Comparison of ENCODE assay signal across 30 cellular contexts in the genomic region with DNA sequence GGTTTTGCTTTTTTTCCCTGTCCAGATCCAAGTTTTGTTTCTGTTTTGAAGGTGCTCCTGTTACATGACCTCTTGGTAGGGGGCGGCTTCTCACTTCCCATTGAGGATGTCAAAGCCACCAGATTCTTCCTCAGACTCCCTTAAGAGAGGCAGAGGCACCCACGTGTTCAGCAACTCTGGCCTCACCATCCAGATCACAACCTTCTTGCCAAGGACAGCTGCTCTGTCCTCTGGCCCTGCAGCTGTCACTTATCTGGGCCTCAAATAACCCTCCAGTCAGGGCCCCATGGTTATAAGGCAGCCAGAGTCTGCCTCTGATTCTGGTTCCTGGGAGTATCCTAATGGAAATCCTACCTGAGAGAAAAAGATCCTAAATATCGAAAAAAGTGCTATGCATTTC.
DNase-seq lines count a peak whose midpoint lies in the region; ATAC-seq and TF ChIP-seq lines count a peak whose summit lies in the region.
"Had no signal": no experiment of that assay in that cellular context is flagged by ENCODE, and none has a peak within 500 bp of the region (broad histone marks: within the 10 kb centered on the region; RNA-seq: fewer than 3 reads in every experiment).

No MANE protein-coding gene starts in this region.

- peak; percentile 94 for ATAC-seq in Right ventricle myocardium inferior
- ATAC-seq: activated CD8-positive, alpha-beta T cell treated with anti-CD3 and anti-CD28 coated beads, Interleukin-2, amount 10 ng/mL, durations not matched to agents 7 days and 5 days; T-cell had no signal

- H3K4me3 ChIP-seq in right atrium auricular region = no peak overlapping the region
- H3K4me3 ChIP-seq: neural progenitor cell, skin epidermis, upper lobe of left lung had no signal

- no peaks in the 10 kb centered on the region for H3K36me3 ChIP-seq in right atrium auricular region
- H3K36me3 ChIP-seq: brain microvascular endothelial cell, neural progenitor cell, upper lobe of left lung had no signal

- BruUV-seq in MCF 10A (replicated peaks; lab: Mats Ljungman, UMichigan) = no TSS peak

- no peaks in the 10 kb centered on the region for H3K9me3 ChIP-seq in right atrium auricular region
- H3K9me3 ChIP-seq: Caco-2, upper lobe of left lung had no signal

- CTCF ChIA-PET in MCF 10A (lab: Yijun Ruan, JAX) = no interaction called here

- DNase-seq in Right ventricle myocardium inferior (ENCODE audit: missing footprints) = no peak
- no peak for DNase-seq in right atrium auricular region (ENCODE audit: low spot score)
- DNase-seq in globus pallidus (ENCODE audit: low spot score) = peak; percentile 40
- peak; percentile 95 for DNase-seq in myocyte (ENCODE audit: low read depth)
- no peak for DNase-seq in GM19240 (ENCODE audit: insufficient read length, low spot score)
- DNase-seq in MCF 10A (ENCODE audit: unreplicated experiment) = no peak
- no peak for DNase-seq in AML-193 (lab: John Stamatoyannopoulos, UW)
- no peak for DNase-seq in NCI-H345 treated with DMSO at 0.1 percent for 48 hours (lab: John Stamatoyannopoulos, UW; ENCODE audit: unreplicated experiment)
- DNase-seq: activated CD4-positive, alpha-beta T cell treated with anti-CD3 and anti-CD28 coated beads for 1 hour; activated CD8-positive, alpha-beta T cell treated with anti-CD3 and anti-CD28 coated beads, Interleukin-2, amount 10 ng/mL, durations not matched to agents 7 days and 5 days; activated gamma-delta T cell treated with Interleukin-2 at 50 U/mL for 16 hours; activated T-cell treated with anti-CD3 and anti-CD28 coated beads for 4 hours; brain microvascular endothelial cell; Caco-2; DND-41; effector memory CD4-positive, alpha-beta T cell; erythroblast; foreskin fibroblast; hippocampal formation; immature natural killer cell; NCI-H1092 treated with DMSO at 0.1 percent for 48 hours; NCI-H2029; NCI-H2227 treated with DMSO at 0.1 percent for 48 hours; NCI-H774; stimulated activated CD4-positive, alpha-beta T cell treated with anti-CD3 and anti-CD28 coated beads, Interleukin-1b, Interleukin-23, amount 100 ng/mL, for 48 hours; T-cell; upper lobe of left lung had no signal

- H3K36me3 Mint-ChIP-seq in MCF 10A (ENCODE audit: insufficient read depth, unreplicated experiment) = peaks cover 6% of the 10 kb centered on the region
- H3K36me3 Mint-ChIP-seq: neural progenitor cell had no signal

- peaks cover 38% of the 10 kb centered on the region for H3K4me1 Mint-ChIP-seq in MCF 10A (ENCODE audit: insufficient read depth, unreplicated experiment)

- no peak for TF ChIP-seq CTCF in right atrium auricular region (IDR thresholded peaks at IDR 0.05)
- TF ChIP-seq CTCF in MCF 10A (IDR thresholded peaks at IDR 0.05; ENCODE audit: unreplicated experiment) = no peak

- H3K4me1 ChIP-seq in right atrium auricular region = peaks cover 0 to 22% of the 10 kb centered on the region in 2 donors
- H3K4me1 ChIP-seq: Caco-2 had no signal

- H3K27ac ChIP-seq in right atrium auricular region = no peak overlapping the region
- H3K27ac ChIP-seq: brain microvascular endothelial cell, KMS-11, neural progenitor cell, skin epidermis, upper lobe of left lung had no signal

- intact Hi-C loops in Right ventricle myocardium inferior (cut with DNase I) = no loop called here
- intact Hi-C loops in MCF 10A (cut with micrococcal nuclease) = no loop called here

- H3K27ac Mint-ChIP-seq in MCF 10A (ENCODE audit: low read depth, unreplicated experiment) = no peak overlapping the region
- H3K27ac Mint-ChIP-seq: activated CD8-positive, alpha-beta T cell treated with anti-CD3 and anti-CD28 coated beads, Interleukin-2, amount 10 ng/mL, durations not matched to agents 7 days and 5 days; neural progenitor cell; T-cell had no signal

- POLR2A ChIA-PET in MCF 10A (lab: Yijun Ruan, JAX) = no interaction called here

- no peak overlapping the region for H3K4me3 Mint-ChIP-seq in MCF 10A (ENCODE audit: unreplicated experiment)
- H3K4me3 Mint-ChIP-seq: activated CD8-positive, alpha-beta T cell treated with anti-CD3 and anti-CD28 coated beads, Interleukin-2, amount 10 ng/mL, durations not matched to agents 7 days and 5 days; immature natural killer cell; neural progenitor cell; T-cell had no signal

- H3K27me3 ChIP-seq in right atrium auricular region = no peaks in the 10 kb centered on the region
- H3K27me3 ChIP-seq: brain microvascular endothelial cell, neural progenitor cell, upper lobe of left lung had no signal

- H3K27me3 Mint-ChIP-seq in MCF 10A (ENCODE audit: insufficient read depth, unreplicated experiment) = no peaks in the 10 kb centered on the region
- H3K27me3 Mint-ChIP-seq: T-cell had no signal

- no peaks in the 10 kb centered on the region for H3K9me3 Mint-ChIP-seq in MCF 10A (ENCODE audit: unreplicated experiment)
- H3K9me3 Mint-ChIP-seq: neural progenitor cell, T-cell had no signal

Comparison
In these comparisons a context has a peak if more than half of its experiments do, and no peak if none do; other contexts are left out.
1. DNase-seq: peak in globus pallidus (single experiment) and myocyte (single experiment); none in Right ventricle myocardium inferior (single experiment), right atrium auricular region (single experiment), GM19240 (single experiment), MCF 10A (single experiment), AML-193 (0 of 2) and NCI-H345 treated with DMSO at 0.1 percent for 48 hours (single experiment).